Comparison of ENCODE assay signal across 18 cellular contexts in the genomic region with DNA sequence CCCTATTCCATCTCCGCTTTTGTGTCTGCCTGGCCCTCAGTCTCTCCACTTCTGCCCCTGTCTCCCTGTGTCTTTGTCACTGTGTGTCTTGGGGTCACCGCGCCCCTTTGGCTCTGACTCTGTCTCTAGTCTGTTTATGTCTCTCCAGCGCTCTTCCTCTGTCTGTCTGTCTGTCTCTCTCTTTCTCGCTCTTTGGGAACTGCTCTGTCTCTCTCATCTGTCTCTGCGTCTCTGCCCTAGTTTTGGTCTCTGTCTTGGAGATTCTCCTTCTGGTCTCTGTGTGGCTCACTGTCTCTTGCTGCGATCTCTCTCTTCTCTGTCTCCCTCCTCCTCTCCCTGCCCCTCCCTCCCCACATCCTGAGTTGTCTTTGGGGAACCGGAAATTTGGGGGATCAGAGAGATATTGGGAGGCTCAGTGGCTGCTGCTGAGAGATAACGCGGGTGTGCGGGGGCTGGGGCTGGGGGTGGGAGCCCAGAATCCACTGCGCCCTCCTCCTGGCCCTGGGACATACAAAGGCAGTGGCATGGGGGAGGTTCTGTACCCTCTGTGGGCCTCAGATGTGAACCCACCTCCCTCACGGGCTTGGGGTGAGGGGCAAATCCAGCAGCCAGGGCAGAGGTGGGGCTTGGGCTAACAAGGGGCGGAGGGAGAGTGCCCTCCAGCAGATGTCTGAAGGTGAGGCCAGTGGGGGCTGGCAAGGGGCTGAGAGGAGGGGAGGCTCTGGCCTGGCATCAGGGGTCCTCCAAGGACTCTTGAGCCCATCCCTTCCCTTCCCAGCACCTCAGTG. TPM values are rescaled to one million over a fixed set of nuclear protein-coding genes. Genes with fewer than 3 reads are reported as not detected.
DNase-seq lines count a peak whose midpoint lies in the region; ATAC-seq and TF ChIP-seq lines count a peak whose summit lies in the region.
"Had no signal": no experiment of that assay in that cellular context is flagged by ENCODE, and none has a peak within 500 bp of the region (broad histone marks: within the 10 kb centered on the region; RNA-seq: fewer than 3 reads in every experiment).

No MANE protein-coding gene starts in this region.

- no peak for TF ChIP-seq CTCF in CD4-positive, alpha-beta T cell (IDR thresholded peaks at IDR 0.05)
- TF ChIP-seq CTCF in mucosa of descending colon (IDR thresholded peaks at IDR 0.05), result no peak

- CTCF ChIA-PET in CD4-positive, alpha-beta T cell (lab: Charles Lee), result interaction anchor here (0.6 to 1.0 kb wide), 3 partner anchors 11 to 35 kb away, joined by 3 to 6 read pairs (median 3); no protein-coding TSS in a partner anchor
- CTCF ChIA-PET in activated CD8-positive, alpha-beta T cell treated with anti-CD3 and anti-CD28 coated beads, Interleukin-2, amount 10 ng/mL, durations not matched to agents 7 days and 5 days (lab: Charles Lee), result interaction anchor here (0.8 to 2.5 kb wide), 5 partner anchors 15 to 64 kb away, joined by 3 to 15 read pairs (median 7); no protein-coding TSS in a partner anchor
- CTCF ChIA-PET in HEK293T (lab: Yijun Ruan, JAX), result no interaction called here

- no peaks in the 10 kb centered on the region for H3K9me3 Mint-ChIP-seq in CD4-positive, alpha-beta T cell
- no peaks in the 10 kb centered on the region for H3K9me3 Mint-ChIP-seq in activated CD8-positive, alpha-beta T cell treated with anti-CD3 and anti-CD28 coated beads, Interleukin-2, amount 10 ng/mL, durations not matched to agents 7 days and 5 days (ENCODE audit: insufficient read depth)
- H3K9me3 Mint-ChIP-seq: memory B cell; stimulated activated memory B cell treated with anti-CD40 and anti-IgM and Interleukin-4, amounts not matched to agents 10 μg/mL and 1 μg/mL and 100 μg/mL, for 72 hours had no signal

- peaks cover 5% of the 10 kb centered on the region for H3K4me1 ChIP-seq in mucosa of descending colon (ENCODE audit: low read depth)

- intact Hi-C loops in CD4-positive, alpha-beta T cell (cut with DNase I, micrococcal nuclease), result loop anchor here (2.0 kb wide), 2 partner anchors 16 to 24 kb away; partner anchors contain the start of gene LAT (in 2 of the 2)
- intact Hi-C loops in mucosa of descending colon (cut with DNase I, micrococcal nuclease), result no loop called here

- H3K36me3 Mint-ChIP-seq in CD4-positive, alpha-beta T cell (ENCODE audit: low read depth), result no peaks in the 10 kb centered on the region
- no peaks in the 10 kb centered on the region for H3K36me3 Mint-ChIP-seq in activated CD8-positive, alpha-beta T cell treated with anti-CD3 and anti-CD28 coated beads, Interleukin-2, amount 10 ng/mL, durations not matched to agents 7 days and 5 days (ENCODE audit: low read depth)
- H3K36me3 Mint-ChIP-seq: memory B cell; stimulated activated memory B cell treated with anti-CD40 and anti-IgM and Interleukin-4, amounts not matched to agents 10 μg/mL and 1 μg/mL and 100 μg/mL, for 72 hours had no signal

- ATAC-seq in CD4-positive, alpha-beta T cell (ENCODE audit: poor library complexity), result peak; percentile 6
- peak; percentile 28 for ATAC-seq in activated CD8-positive, alpha-beta T cell treated with anti-CD3 and anti-CD28 coated beads, Interleukin-2, amount 10 ng/mL, durations not matched to agents 7 days and 5 days
- peak; percentile 44 for ATAC-seq in mucosa of descending colon
- ATAC-seq: HCT116; stimulated activated memory B cell treated with anti-CD40 and anti-IgM and Interleukin-4, amounts not matched to agents 10 μg/mL and 1 μg/mL and 100 μg/mL, for 72 hours had no signal

- peak overlapping the region; percentile 77 for H3K27ac ChIP-seq in CD4-positive, alpha-beta T cell (ENCODE audit: low read depth, low read length)
- H3K27ac ChIP-seq: ovary, VCaP had no signal

- H3K27ac Mint-ChIP-seq in CD4-positive, alpha-beta T cell, result peak overlapping the region; percentile 97
- peak overlapping the region; percentile 87 for H3K27ac Mint-ChIP-seq in activated CD8-positive, alpha-beta T cell treated with anti-CD3 and anti-CD28 coated beads, Interleukin-2, amount 10 ng/mL, durations not matched to agents 7 days and 5 days
- H3K27ac Mint-ChIP-seq: memory B cell; stimulated activated memory B cell treated with anti-CD40 and anti-IgM and Interleukin-4, amounts not matched to agents 10 μg/mL and 1 μg/mL and 100 μg/mL, for 72 hours had no signal

- H3K9me3 ChIP-seq in CD4-positive, alpha-beta T cell (ENCODE audit: control insufficient read depth, low read length), result no peaks in the 10 kb centered on the region
- no peaks in the 10 kb centered on the region for H3K9me3 ChIP-seq in mucosa of descending colon
- H3K9me3 ChIP-seq: ovary had no signal

- H3K4me3 ChIP-seq in mucosa of descending colon, result no peak overlapping the region
- H3K4me3 ChIP-seq: ovary had no signal

- DNase-seq in CD4-positive, alpha-beta T cell, result peak in 3 of 10 experiments; percentile 17 to 29 (median 24)
- DNase-seq in Kasumi-1 (lab: John Stamatoyannopoulos, UW) (peak; percentile 32 to 40), mucosa of descending colon (peak in 1 of 3 donors; percentile 61), hepatic stellate cell (ENCODE audit: low spot score) (no peak), HEK293T (ENCODE audit: extremely low spot score) (no peak), A172 (ENCODE audit: low spot score) (no peak), NCI-H510A treated with DMSO at 0.1 percent for 48 hours (lab: John Stamatoyannopoulos, UW) (no peak)
- peak; percentile 46 for DNase-seq in activated CD8-positive, alpha-beta T cell treated with anti-CD3 and anti-CD28 coated beads, Interleukin-2, amount 10 ng/mL, durations not matched to agents 7 days and 5 days
- DNase-seq: AML-193, amniotic stem cell, EL, NCI-H1105 treated with DMSO at 0.1 percent for 48 hours, NCI-H69, ovary had no signal

- no peaks in the 10 kb centered on the region for H3K36me3 ChIP-seq in mucosa of descending colon (ENCODE audit: low read depth)
- H3K36me3 ChIP-seq: ovary had no signal

- H3K27me3 ChIP-seq in CD4-positive, alpha-beta T cell (ENCODE audit: control insufficient read depth, insufficient read depth, low read length), result no peaks in the 10 kb centered on the region
- H3K27me3 ChIP-seq: ovary had no signal

- POLR2A ChIA-PET in CD4-positive, alpha-beta T cell (lab: Charles Lee), result interaction anchor here (1.2 to 2.5 kb wide), 9 partner anchors 10 to 36 kb away, joined by 3 to 23 read pairs (median 13); partner anchors contain the start of genes LAT and SPNS1
- POLR2A ChIA-PET in activated CD8-positive, alpha-beta T cell treated with anti-CD3 and anti-CD28 coated beads, Interleukin-2, amount 10 ng/mL, durations not matched to agents 7 days and 5 days (lab: Charles Lee), result interaction anchor here (1.2 to 2.4 kb wide), 3 partner anchors 15 to 23 kb away, joined by 3 to 24 read pairs (median 6); partner anchors contain the start of gene LAT
- POLR2A ChIA-PET in HEK293T (lab: Yijun Ruan, JAX), result interaction anchor here (1.2 kb wide), 1 partner anchor 19 kb away, joined by 3 read pairs; no protein-coding TSS in a partner anchor

- peaks cover 77% of the 10 kb centered on the region for H3K4me1 Mint-ChIP-seq in CD4-positive, alpha-beta T cell (ENCODE audit: low read depth)
- H3K4me1 Mint-ChIP-seq in activated CD8-positive, alpha-beta T cell treated with anti-CD3 and anti-CD28 coated beads, Interleukin-2, amount 10 ng/mL, durations not matched to agents 7 days and 5 days (ENCODE audit: low read depth), result peaks cover 52% of the 10 kb centered on the region

- peak overlapping the region; percentile 66 for H3K4me3 Mint-ChIP-seq in CD4-positive, alpha-beta T cell
- peak overlapping the region; percentile 57 for H3K4me3 Mint-ChIP-seq in activated CD8-positive, alpha-beta T cell treated with anti-CD3 and anti-CD28 coated beads, Interleukin-2, amount 10 ng/mL, durations not matched to agents 7 days and 5 days
- H3K4me3 Mint-ChIP-seq: memory B cell; stimulated activated memory B cell treated with anti-CD40 and anti-IgM and Interleukin-4, amounts not matched to agents 10 μg/mL and 1 μg/mL and 100 μg/mL, for 72 hours had no signal

- no peaks in the 10 kb centered on the region for H3K27me3 Mint-ChIP-seq in CD4-positive, alpha-beta T cell
- H3K27me3 Mint-ChIP-seq in activated CD8-positive, alpha-beta T cell treated with anti-CD3 and anti-CD28 coated beads, Interleukin-2, amount 10 ng/mL, durations not matched to agents 7 days and 5 days (ENCODE audit: low read depth), result no peaks in the 10 kb centered on the region

TF ChIP-seq in HEK293T, 16 proteins besides CTCF, POLR2A, EP300 and RAD21 (continues in another document):
- TF ChIP-seq FOXK2 (IDR thresholded peaks at IDR 0.05) (no peak), L3MBTL2 (conservative IDR thresholded peaks at IDR 0.05) (no peak), NFRKB (IDR thresholded peaks at IDR 0.05) (no peak), TARDBP (IDR thresholded peaks at IDR 0.05) (no peak), SUZ12 (IDR thresholded peaks at IDR 0.05) (no peak), FOXM1 (IDR thresholded peaks at IDR 0.05; ENCODE audit: borderline replicate concordance) (no peak), BHLHE40 (IDR thresholded peaks at IDR 0.05; ENCODE audit: borderline replicate concordance) (no peak), SP1 (IDR thresholded peaks at IDR 0.05) (no peak)
- TF ChIP-seq, protein P1, sequence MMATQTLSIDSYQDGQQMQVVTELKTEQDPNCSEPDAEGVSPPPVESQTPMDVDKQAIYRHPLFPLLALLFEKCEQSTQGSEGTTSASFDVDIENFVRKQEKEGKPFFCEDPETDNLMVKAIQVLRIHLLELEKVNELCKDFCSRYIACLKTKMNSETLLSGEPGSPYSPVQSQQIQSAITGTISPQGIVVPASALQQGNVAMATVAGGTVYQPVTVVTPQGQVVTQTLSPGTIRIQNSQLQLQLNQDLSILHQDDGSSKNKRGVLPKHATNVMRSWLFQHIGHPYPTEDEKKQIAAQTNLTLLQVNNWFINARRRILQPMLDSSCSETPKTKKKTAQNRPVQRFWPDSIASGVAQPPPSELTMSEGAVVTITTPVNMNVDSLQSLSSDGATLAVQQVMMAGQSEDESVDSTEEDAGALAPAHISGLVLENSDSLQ (IDR thresholded peaks at IDR 0.05), result no peak

RNA-seq across cellular contexts. Expression of gene LAT, which starts 24.4 kb away (rescaled TPM):
- total RNA-seq in CD4-positive, alpha-beta T cell, result 100 to 1,000 TPM; 156 to 160 TPM
- total RNA-seq in activated CD8-positive, alpha-beta T cell treated with anti-CD3 and anti-CD28 coated beads, Interleukin-2, amount 10 ng/mL, durations not matched to agents 7 days and 5 days, result 100 to 1,000 TPM; 270 to 288 TPM
- total RNA-seq in mucosa of descending colon, result 10 to 100 TPM in 2 of 3 donors, 1 to 10 TPM in 1; 8.5 to 13.0 (median 11.6) TPM
- 42.7 and 77.4 TPM in 2 replicates for total RNA-seq in A172 (2014; rRNA removed; shearing (Covaris generic))

RNA-seq across cellular contexts. Expression of gene SPNS1, which starts 34.7 kb away (rescaled TPM):
- 10 to 100 TPM; 24.4 to 28.1 TPM for total RNA-seq in CD4-positive, alpha-beta T cell
- 10 to 100 TPM; 28.3 to 29.0 TPM for total RNA-seq in activated CD8-positive, alpha-beta T cell treated with anti-CD3 and anti-CD28 coated beads, Interleukin-2, amount 10 ng/mL, durations not matched to agents 7 days and 5 days
- total RNA-seq in mucosa of descending colon, result 10 to 100 TPM; 28.2 to 31.0 (median 30.3) TPM
- 44.7 and 49.9 TPM in 2 replicates for total RNA-seq in A172 (2014; rRNA removed; shearing (Covaris generic))

RNA-seq across cellular contexts. Expression of gene NFATC2IP, which starts 58.5 kb away (rescaled TPM):
- total RNA-seq in CD4-positive, alpha-beta T cell, result 10 to 100 TPM; 47.4 to 51.0 TPM
- 100 to 1,000 TPM; 113 to 120 TPM for total RNA-seq in activated CD8-positive, alpha-beta T cell treated with anti-CD3 and anti-CD28 coated beads, Interleukin-2, amount 10 ng/mL, durations not matched to agents 7 days and 5 days
- total RNA-seq in mucosa of descending colon, result 10 to 100 TPM; 45.0 to 57.9 (median 50.9) TPM
- total RNA-seq in A172 (2014; rRNA removed; shearing (Covaris generic)), result 27.2 and 28.1 TPM in 2 replicates

Comparison
In these comparisons a context has a peak if more than half of its experiments do, and no peak if none do; other contexts are left out.
1. DNase-seq: peak in Kasumi-1 (2 of 2) and activated CD8-positive, alpha-beta T cell treated with anti-CD3 and anti-CD28 coated beads, Interleukin-2, amount 10 ng/mL, durations not matched to agents 7 days and 5 days (single experiment); none in hepatic stellate cell (single experiment), HEK293T (single experiment), A172 (single experiment) and NCI-H510A treated with DMSO at 0.1 percent for 48 hours (single experiment).
2. intact Hi-C loops: an anchor here in CD4-positive, alpha-beta T cell (2.0 kb wide); none called in mucosa of descending colon.
3. Peak in every context shown above with its lines, with median percentiles within 50 percentile points of each other: ATAC-seq.